Comparison of ENCODE assay signal across 8 cellular contexts in genomic region chr5:171342362-171343111, GRCh38. TPM values are rescaled to one million over a fixed set of nuclear protein-coding genes. Genes with fewer than 3 reads are reported as not detected.
DNase-seq lines count a peak whose midpoint lies in the region; ATAC-seq and TF ChIP-seq lines count a peak whose summit lies in the region.

No MANE protein-coding gene starts in this region.

- H3K36me3 Mint-ChIP-seq in mesothelial cell of epicardium: no peaks in the 10 kb centered on the region

- peak; percentile 62 for ATAC-seq in GM19463 (IDR thresholded peaks at IDR 0.05; ENCODE audit: unreplicated experiment)
- no peak for ATAC-seq in HG02623 (IDR thresholded peaks at IDR 0.05; ENCODE audit: unreplicated experiment)
- no peak for ATAC-seq in HG03457 (IDR thresholded peaks at IDR 0.05; ENCODE audit: unreplicated experiment)

- H3K27me3 Mint-ChIP-seq in mesothelial cell of epicardium (ENCODE audit: low read depth): peaks cover 11% of the 10 kb centered on the region

- no peaks in the 10 kb centered on the region for H3K9me3 Mint-ChIP-seq in mesothelial cell of epicardium

- DNase-seq in DMS 273 treated with DMSO at 0.1 percent for 48 hours (lab: John Stamatoyannopoulos, UW): peak; percentile 33
- DNase-seq in LoVo (ENCODE audit: low spot score): peak; percentile 50
- DNase-seq in SHP77 treated with DMSO at 0.1 percent for 48 hours (lab: John Stamatoyannopoulos, UW): peak; percentile 49
- peak; percentile 69 to 71 for DNase-seq in dermis microvascular lymphatic vessel endothelial cell (ENCODE audit: low read depth in 2 of 2)
- DNase-seq in mesothelial cell of epicardium (ENCODE audit: low spot score in 2 of 2, unreplicated experiment in 2 of 2): no peak

- TF ChIP-seq CTCF in mesothelial cell of epicardium (IDR thresholded peaks at IDR 0.05; ENCODE audit: unreplicated experiment): peak; percentile 51

- no peaks in the 10 kb centered on the region for H3K4me1 Mint-ChIP-seq in mesothelial cell of epicardium

- H3K27ac Mint-ChIP-seq in mesothelial cell of epicardium: no peak overlapping the region

- no peak overlapping the region for H3K4me3 Mint-ChIP-seq in mesothelial cell of epicardium

RNA-seq across cellular contexts. Expression of gene TLX3, which starts 33.5 kb away (rescaled TPM):
- total RNA-seq in dermis microvascular lymphatic vessel endothelial cell: not detected in 2 replicates
- not detected in 3 replicates for total RNA-seq in mesothelial cell of epicardium

RNA-seq across cellular contexts. Expression of gene NPM1, which starts 45.1 kb away (rescaled TPM):
- total RNA-seq in dermis microvascular lymphatic vessel endothelial cell (643 and 1,004 TPM in 2 replicates), mesothelial cell of epicardium (1,674 to 1,837 TPM (median 1,792 TPM) in 3 replicates)

Comparison
In these comparisons a context has a peak if more than half of its experiments do, and no peak if none do; other contexts are left out.
1. DNase-seq: peak in DMS 273 treated with DMSO at 0.1 percent for 48 hours (single experiment), LoVo (single experiment), SHP77 treated with DMSO at 0.1 percent for 48 hours (single experiment) and dermis microvascular lymphatic vessel endothelial cell (2 of 2); none in mesothelial cell of epicardium (0 of 2).